In genomic region chr1:197928849-197929336, GRCh38 we compare ENCODE assay signal across 10 cellular contexts.
A peak's percentile ranks its signal among the peaks of the same experiment; 100 is the strongest.
DNase-seq lines count a peak whose midpoint lies in the region; ATAC-seq, FAIRE-seq and TF ChIP-seq lines count a peak whose summit lies in the region.
"Had no signal": no experiment of that assay in that cellular context is flagged by ENCODE, and none has a peak within 500 bp of the region (broad histone marks: within the 10 kb centered on the region; RNA-seq: fewer than 3 reads in every experiment).

No MANE protein-coding gene starts in this region.

- CTCF ChIA-PET in HEK293 (lab: Yijun Ruan, JAX): interaction anchor here (0.8 kb wide), 1 partner anchor 18 kb away, joined by 4 read pairs; no protein-coding TSS in a partner anchor

- H3K27ac ChIP-seq in HEK293 (ENCODE audit: extremely low read depth, low read depth, low read length) (no peak overlapping the region), iPS-18a (ENCODE audit: low read length) (no peak overlapping the region)

- ATAC-seq in GM18519 (IDR thresholded peaks at IDR 0.05; ENCODE audit: low FRiP score, unreplicated experiment) (no peak), HG03097 (IDR thresholded peaks at IDR 0.05; ENCODE audit: low FRiP score, unreplicated experiment) (no peak)

- no peak overlapping the region for H3K9ac ChIP-seq in iPS-18a (ENCODE audit: low read length)

- H3K9me3 ChIP-seq in HEK293 (ENCODE audit: control insufficient read depth, insufficient read depth, low read depth, low read length) (no peaks in the 10 kb centered on the region), iPS-18a (ENCODE audit: control insufficient read depth, low read depth, low read length) (no peaks in the 10 kb centered on the region)

- peak; percentile 46 for FAIRE-seq in TTC549 (lab: Jason Lieb, UNC)

- no peak for TF ChIP-seq CTCF in HEK293 (tag by site-specific recombination; IDR thresholded peaks at IDR 0.05)

- H3K4me3 ChIP-seq in HEK293 (ENCODE audit: low read depth, low read length) (peak overlapping the region; percentile 28), iPS-18a (ENCODE audit: low read length) (peak overlapping the region; percentile 44)

- H3K4me1 ChIP-seq in HEK293 (ENCODE audit: control insufficient read depth, insufficient read depth, low read length) (no peaks in the 10 kb centered on the region), iPS-18a (ENCODE audit: control insufficient read depth, low read depth, low read length) (no peaks in the 10 kb centered on the region)

- peaks cover 22% of the 10 kb centered on the region for H3K27me3 ChIP-seq in iPS-18a (ENCODE audit: control insufficient read depth, insufficient read depth, low read length)

- DNase-seq in EH (ENCODE audit: low read depth) (peak; percentile 22), NCI-H1048 (lab: John Stamatoyannopoulos, UW) (no peak), amniotic stem cell (lab: John Stamatoyannopoulos, UW) (no peak)
- DNase-seq: activated gamma-delta T cell, NCI-H2171 treated with DMSO at 0.1 percent for 48 hours had no signal

- H3K36me3 ChIP-seq in HEK293 (ENCODE audit: control insufficient read depth in 2 of 2, insufficient read depth in 1 of 2, low read length in 2 of 2): peaks cover 0 to 5% of the 10 kb centered on the region in 2 experiments; a peak in 1 of 3 replicates
- no peaks in the 10 kb centered on the region for H3K36me3 ChIP-seq in iPS-18a (ENCODE audit: control insufficient read depth, low read depth, low read length)

- POLR2A ChIA-PET in HEK293 (lab: Yijun Ruan, JAX): interaction anchor here (0.8 kb wide), 1 partner anchor 9 kb away, joined by 3 read pairs; no protein-coding TSS in a partner anchor

TF ChIP-seq in HEK293, 187 proteins besides CTCF, POLR2A, EP300 and RAD21 (continues in another document):
- TF ChIP-seq ZNF423 (tag by site-specific recombination; IDR thresholded peaks at IDR 0.05): no peak
- TF ChIP-seq ZNF514 (tag by site-specific recombination; IDR thresholded peaks at IDR 0.05): no peak
- TF ChIP-seq ZNF692 (tag by site-specific recombination; IDR thresholded peaks at IDR 0.05): 0 out of 2 replicates have a peak, but pooled peaks have one; percentile 12
- TF ChIP-seq ZBTB11 (tag by site-specific recombination; conservative IDR thresholded peaks at IDR 0.05; ENCODE audit: low read depth): peak; percentile 86
- peak; percentile 98 for TF ChIP-seq PRDM10 (tag by site-specific recombination; IDR thresholded peaks at IDR 0.05)
- peak; percentile 58 for TF ChIP-seq PATZ1 (tag by site-specific recombination; IDR thresholded peaks at IDR 0.05)
- TF ChIP-seq OSR2 (tag by site-specific recombination; IDR thresholded peaks at IDR 0.05): no peak
- TF ChIP-seq ZNF600 (tag by site-specific recombination; IDR thresholded peaks at IDR 0.05): peak; percentile 31; the same call in 1 of the 2 replicates
- TF ChIP-seq ZXDB (tag by site-specific recombination; IDR thresholded peaks at IDR 0.05): peak; percentile 40; the same call in 1 of the 2 replicates
- TF ChIP-seq ZNF18 (tag by site-specific recombination; IDR thresholded peaks at IDR 0.05): no peak
